In the genomic region with DNA sequence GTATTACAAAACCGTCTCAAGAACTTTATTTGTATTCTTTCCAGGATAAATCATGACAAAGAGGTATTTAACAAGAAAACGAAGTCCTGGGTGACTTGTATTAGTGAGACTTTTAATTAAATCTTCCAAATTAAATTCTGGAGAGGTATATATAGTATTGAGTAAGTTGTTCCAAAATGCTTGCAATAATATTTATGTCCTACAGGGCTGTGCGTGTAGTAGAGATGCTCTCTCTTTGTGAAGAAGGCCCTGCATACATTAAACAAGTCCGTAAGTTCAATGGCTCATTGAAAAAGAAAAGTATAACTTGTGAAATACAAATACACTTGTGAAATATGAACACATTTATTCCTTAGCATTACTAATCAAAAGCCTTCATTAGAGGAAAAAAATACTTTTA, we compare ENCODE assay signal across 3 cellular contexts.
TF ChIP-seq lines count a peak whose summit lies in the region.

No MANE protein-coding gene starts in this region.

TF ChIP-seq in SK-N-SH, 30 proteins besides CTCF, POLR2A, EP300 and RAD21 (continued from another document):
- TF ChIP-seq USF2 (IDR thresholded peaks at IDR 0.05; ENCODE audit: borderline replicate concordance, low read depth, low read length) (no peak), EZH2phosphoT487 (IDR thresholded peaks at IDR 0.05; ENCODE audit: borderline replicate concordance, low read depth) (no peak), TEAD4 (IDR thresholded peaks at IDR 0.05; ENCODE audit: borderline replicate concordance, insufficient read depth) (no peak), NRF1 (IDR thresholded peaks at IDR 0.05; ENCODE audit: low read depth, low read length) (no peak), PBX3 (IDR thresholded peaks at IDR 0.05) (no peak), TAF1 (IDR thresholded peaks at IDR 0.05; ENCODE audit: borderline replicate concordance, low read depth, low read length) (no peak)
TF ChIP-seq in SK-N-SH: peak in this region for 0.

TF ChIP-seq in SK-N-SH treated with all-trans-retinoic acid at 6 μM for 48 hours, 23 proteins besides CTCF, POLR2A, EP300 and RAD21 (continued from another document):
- no peak for TF ChIP-seq CREB5 (CRISPR knock-in tag; IDR thresholded peaks at IDR 0.05; ENCODE audit: low read depth)
- TF ChIP-seq PATZ1 (CRISPR knock-in tag; IDR thresholded peaks at IDR 0.05; ENCODE audit: borderline replicate concordance) = no peak
- no peak for TF ChIP-seq BACH2 (CRISPR knock-in tag; IDR thresholded peaks at IDR 0.05; ENCODE audit: borderline replicate concordance)
- TF ChIP-seq POU6F1 (CRISPR knock-in tag; IDR thresholded peaks at IDR 0.05; ENCODE audit: borderline replicate concordance, low read depth) = no peak
- no peak for TF ChIP-seq OSR1 (CRISPR knock-in tag; IDR thresholded peaks at IDR 0.05)
- TF ChIP-seq ZC3H10 (CRISPR knock-in tag; IDR thresholded peaks at IDR 0.05) = no peak
- TF ChIP-seq ZNF8 (CRISPR knock-in tag; IDR thresholded peaks at IDR 0.05) = no peak
- no peak for TF ChIP-seq GLIS3 (CRISPR knock-in tag; IDR thresholded peaks at IDR 0.05)

TF ChIP-seq in GM12878, 131 proteins besides CTCF, POLR2A, EP300 and RAD21:
- TF ChIP-seq, protein P1, sequence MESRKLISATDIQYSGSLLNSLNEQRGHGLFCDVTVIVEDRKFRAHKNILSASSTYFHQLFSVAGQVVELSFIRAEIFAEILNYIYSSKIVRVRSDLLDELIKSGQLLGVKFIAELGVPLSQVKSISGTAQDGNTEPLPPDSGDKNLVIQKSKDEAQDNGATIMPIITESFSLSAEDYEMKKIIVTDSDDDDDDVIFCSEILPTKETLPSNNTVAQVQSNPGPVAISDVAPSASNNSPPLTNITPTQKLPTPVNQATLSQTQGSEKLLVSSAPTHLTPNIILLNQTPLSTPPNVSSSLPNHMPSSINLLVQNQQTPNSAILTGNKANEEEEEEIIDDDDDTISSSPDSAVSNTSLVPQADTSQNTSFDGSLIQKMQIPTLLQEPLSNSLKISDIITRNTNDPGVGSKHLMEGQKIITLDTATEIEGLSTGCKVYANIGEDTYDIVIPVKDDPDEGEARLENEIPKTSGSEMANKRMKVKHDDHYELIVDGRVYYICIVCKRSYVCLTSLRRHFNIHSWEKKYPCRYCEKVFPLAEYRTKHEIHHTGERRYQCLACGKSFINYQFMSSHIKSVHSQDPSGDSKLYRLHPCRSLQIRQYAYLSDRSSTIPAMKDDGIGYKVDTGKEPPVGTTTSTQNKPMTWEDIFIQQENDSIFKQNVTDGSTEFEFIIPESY (IDR thresholded peaks at IDR 0.05) = no peak
- TF ChIP-seq TCF12 (IDR thresholded peaks at IDR 0.05; ENCODE audit: low read depth, low read length) (no peak), E4F1 (IDR thresholded peaks at IDR 0.05; ENCODE audit: borderline replicate concordance, partially characterized antibody) (no peak), BCL3 (IDR thresholded peaks at IDR 0.05; ENCODE audit: borderline replicate concordance, insufficient read depth, low read depth, low read length, poor library complexity, severe bottlenecking) (no peak)
